In genomic region chr3:160020057-160020711, GRCh38 we compare ENCODE assay signal across 2 cellular contexts.
TF ChIP-seq lines count a peak whose summit lies in the region.

No MANE protein-coding gene starts in this region.

TF ChIP-seq in IMR-90, 13 proteins besides CTCF, POLR2A, EP300 and RAD21:
- no peak for TF ChIP-seq MAZ (IDR thresholded peaks at IDR 0.05; ENCODE audit: borderline replicate concordance, low read depth, low read length)
- TF ChIP-seq MAFK (IDR thresholded peaks at IDR 0.05; ENCODE audit: low read depth, low read length): no peak
- no peak for TF ChIP-seq CEBPB (IDR thresholded peaks at IDR 0.05; ENCODE audit: low read depth, low read length)
- TF ChIP-seq FOS (IDR thresholded peaks at IDR 0.05; ENCODE audit: low read depth, low read length): no peak
- TF ChIP-seq CHD1 (IDR thresholded peaks at IDR 0.05; ENCODE audit: low read depth, low read length): no peak
- TF ChIP-seq ELK1 (IDR thresholded peaks at IDR 0.05; ENCODE audit: borderline replicate concordance, low read depth, low read length): no peak
- TF ChIP-seq USF2 (IDR thresholded peaks at IDR 0.05; ENCODE audit: low read depth, low read length): no peak
- no peak for TF ChIP-seq BHLHE40 (IDR thresholded peaks at IDR 0.05; ENCODE audit: low read depth, low read length)

TF ChIP-seq in K562, 482 proteins besides CTCF, POLR2A, EP300 and RAD21:
- TF ChIP-seq YY1 (IDR thresholded peaks at IDR 0.05; ENCODE audit: borderline replicate concordance in 1 of 3, control insufficient read depth in 1 of 3, extremely low read depth in 1 of 3, insufficient read depth in 3 of 3, insufficient read length in 1 of 3, insufficient replicate concordance in 2 of 3, low read depth in 1 of 3, low read length in 2 of 3) (no peak), ZNF57 (CRISPR knock-in tag; IDR thresholded peaks at IDR 0.05) (no peak), ZC3H8 (IDR thresholded peaks at IDR 0.05) (no peak), RBM25 (IDR thresholded peaks at IDR 0.05; ENCODE audit: low read depth, low read length, severe bottlenecking) (peak; percentile 73), ZNF512 (tag; IDR thresholded peaks at IDR 0.05) (peak; percentile 61; the same call in 1 of the 2 replicates), MBD1 (CRISPR knock-in tag; IDR thresholded peaks at IDR 0.05) (no peak), ZNF324 (CRISPR knock-in tag; IDR thresholded peaks at IDR 0.05) (no peak), SRSF7 (optimal IDR thresholded peaks at IDR 0.05; ENCODE audit: low read depth, low read length) (no peak), ZBED1 (IDR thresholded peaks at IDR 0.05) (no peak)
